In the genomic region with DNA sequence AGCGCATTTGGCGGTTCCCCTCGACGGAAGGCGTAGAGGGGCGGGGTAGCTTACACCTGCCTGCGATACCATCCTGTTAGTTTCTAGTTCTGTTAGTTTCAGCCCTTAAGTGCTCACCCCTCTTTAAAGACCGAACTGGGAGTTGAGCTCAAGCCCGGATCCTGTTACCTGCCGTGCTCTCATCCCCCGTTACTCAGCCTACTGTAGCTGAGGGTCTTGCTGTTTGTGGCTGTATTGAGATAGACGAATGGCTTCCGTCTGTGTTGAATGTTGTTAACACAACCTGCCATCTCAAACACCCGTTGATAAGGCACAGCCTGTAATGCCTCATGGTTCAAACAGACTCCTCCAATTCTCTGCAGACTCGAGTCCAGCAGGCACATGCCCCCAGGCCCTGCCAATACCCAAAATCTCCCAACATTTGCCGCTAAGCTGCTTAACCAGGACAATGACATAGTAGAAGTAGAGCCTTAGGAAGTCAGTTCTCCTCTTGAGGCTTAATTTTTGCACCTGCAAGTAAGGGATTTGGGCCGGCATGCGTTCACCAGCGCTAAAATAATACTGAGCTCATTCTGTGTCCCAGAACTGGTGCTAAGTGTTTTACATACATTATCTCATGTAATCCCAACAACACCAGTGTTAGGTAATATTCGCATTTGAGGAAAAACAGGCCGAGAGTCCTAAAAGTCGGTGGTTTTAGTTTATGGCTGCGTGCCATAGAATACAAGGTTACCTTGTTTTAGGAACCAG, we compare ENCODE assay signal across 8 cellular contexts. TPM values are rescaled to one million over a fixed set of nuclear protein-coding genes. Genes with fewer than 3 reads are reported as not detected.
DNase-seq lines count a peak whose midpoint lies in the region; ATAC-seq and TF ChIP-seq lines count a peak whose summit lies in the region.

No MANE protein-coding gene starts in this region.

- no peaks in the 10 kb centered on the region for H3K9me3 ChIP-seq in ovary

- no peak for TF ChIP-seq CTCF in activated B cell treated with CpG ODN at 0.5 μM for 24 hours (IDR thresholded peaks at IDR 0.05)
- TF ChIP-seq CTCF in foreskin keratinocyte (conservative IDR thresholded peaks at IDR 0.05) = no peak
- no peak for TF ChIP-seq CTCF in ovary (IDR thresholded peaks at IDR 0.05)

- no peak for TF ChIP-seq POLR2A in ovary (IDR thresholded peaks at IDR 0.05)

- H3K4me1 ChIP-seq in foreskin keratinocyte (no peaks in the 10 kb centered on the region), ovary (ENCODE audit: insufficient read depth) (no peaks in the 10 kb centered on the region)

- peaks cover 58% of the 10 kb centered on the region for H3K4me1 Mint-ChIP-seq in activated B cell treated with CpG ODN at 0.5 μM for 24 hours

- TF ChIP-seq EP300 in ovary (IDR thresholded peaks at IDR 0.05) = no peak

- peaks cover 35% of the 10 kb centered on the region for H3K36me3 Mint-ChIP-seq in activated B cell treated with CpG ODN at 0.5 μM for 24 hours (ENCODE audit: low read depth)

- peak overlapping the region; percentile 100 for H3K27ac Mint-ChIP-seq in activated B cell treated with CpG ODN at 0.5 μM for 24 hours

- POLR2A ChIA-PET in activated B cell treated with CpG ODN at 0.5 μM for 24 hours (lab: Charles Lee) = interaction anchor here (0.6 to 8.4 kb wide), 40 partner anchors 9 to 1911 kb away, joined by 3 to 309 read pairs (median 4); a partner anchor contains a TSS

- H3K4me3 ChIP-seq in ovary = peak overlapping the region; percentile 82

- peak overlapping the region; percentile 97 for H3K4me3 Mint-ChIP-seq in activated B cell treated with CpG ODN at 0.5 μM for 24 hours

- H3K27ac ChIP-seq in foreskin keratinocyte (peak overlapping the region; percentile 100), ovary (peak overlapping the region; percentile 100)

- DNase-seq in stimulated activated CD4-positive, alpha-beta T cell treated with anti-CD3 and anti-CD28 coated beads, Interleukin-15, amount 100 ng/mL, for 24 hours = peak; percentile 32
- no peak for DNase-seq in stimulated activated CD4-positive, alpha-beta T cell treated with anti-CD3 and anti-CD28 coated beads, Interleukin-4, amount 100 ng/mL, for 1 hour
- DNase-seq in NCI-H1105 (lab: John Stamatoyannopoulos, UW) (peak; percentile 68), activated B cell treated with CpG ODN at 0.5 μM for 24 hours (no peak), foreskin keratinocyte (peak in 1 of 2 donors; percentile 36), ovary (peak in 2 of 5 donors; percentile 30 to 35), SKM-1 treated with dmso at 0.1 percent for 144 hours (lab: John Stamatoyannopoulos, UW; ENCODE audit: unreplicated experiment) (no peak)

- intact Hi-C loops in activated B cell treated with CpG ODN at 0.5 μM for 24 hours (cut with micrococcal nuclease) = loop anchor here (1.0 to 10.0 kb wide), 13 partner anchors 14 to 1910 kb away; a partner anchor contains a TSS
- intact Hi-C loops in ovary (cut with DNase I) = loop anchor here in 1 of 4 donors (10.0 kb wide), 1 partner anchor 768 kb away; no protein-coding TSS in a partner anchor

- H3K27me3 ChIP-seq in foreskin keratinocyte = no peaks in the 10 kb centered on the region
- H3K27me3 ChIP-seq in ovary = no peaks in the 10 kb centered on the region

- H3K27me3 Mint-ChIP-seq in activated B cell treated with CpG ODN at 0.5 μM for 24 hours = no peaks in the 10 kb centered on the region

- CTCF ChIA-PET in activated B cell treated with CpG ODN at 0.5 μM for 24 hours (lab: Charles Lee) = interaction anchor here (0.8 to 2.5 kb wide), 10 partner anchors 20 to 286 kb away, joined by 3 to 9 read pairs (median 4); no protein-coding TSS in a partner anchor

- no peaks in the 10 kb centered on the region for H3K36me3 ChIP-seq in ovary

- WGBS in ovary, 3 donors = 12 to 16% (median 15%) methylated on average over 23 of the region's 23 CpGs

- peak; percentile 35 for ATAC-seq in HG02623 (IDR thresholded peaks at IDR 0.05; ENCODE audit: unreplicated experiment)
- ATAC-seq in activated B cell treated with CpG ODN at 0.5 μM for 24 hours (ENCODE audit: low read depth) = peak; percentile 39
- ATAC-seq in foreskin keratinocyte = peak; percentile 36

- H3K9me3 Mint-ChIP-seq in activated B cell treated with CpG ODN at 0.5 μM for 24 hours = no peaks in the 10 kb centered on the region

RNA-seq across cellular contexts. Expression of a gene that starts 1.3 kb away (rescaled TPM):
- total RNA-seq in activated B cell treated with CpG ODN at 0.5 μM for 24 hours (34.6 and 39.1 TPM in 2 replicates), foreskin keratinocyte (2.2 and 2.5 TPM in 2 replicates), ovary (10 to 100 TPM in 6 of 7 donors, 1 to 10 TPM in 1; 8.8 to 22.7 (median 15.9) TPM)
- polyA plus RNA-seq in foreskin keratinocyte (0.38 TPM in 2 replicates), ovary (1 to 10 TPM; 2.6 to 3.4 TPM)

Comparison
In these comparisons a context has a peak if more than half of its experiments do, and no peak if none do; other contexts are left out.
1. DNase-seq: peak in stimulated activated CD4-positive, alpha-beta T cell treated with anti-CD3 and anti-CD28 coated beads, Interleukin-15, amount 100 ng/mL, for 24 hours (single experiment) and NCI-H1105 (single experiment); none in stimulated activated CD4-positive, alpha-beta T cell treated with anti-CD3 and anti-CD28 coated beads, Interleukin-4, amount 100 ng/mL, for 1 hour (single experiment), activated B cell treated with CpG ODN at 0.5 μM for 24 hours (single experiment) and SKM-1 treated with dmso at 0.1 percent for 144 hours (single experiment).
2. Peak in every context shown above with its lines, with median percentiles within 50 percentile points of each other: ATAC-seq.